7 cellular contexts compared by ENCODE assay signal in the genomic region with DNA sequence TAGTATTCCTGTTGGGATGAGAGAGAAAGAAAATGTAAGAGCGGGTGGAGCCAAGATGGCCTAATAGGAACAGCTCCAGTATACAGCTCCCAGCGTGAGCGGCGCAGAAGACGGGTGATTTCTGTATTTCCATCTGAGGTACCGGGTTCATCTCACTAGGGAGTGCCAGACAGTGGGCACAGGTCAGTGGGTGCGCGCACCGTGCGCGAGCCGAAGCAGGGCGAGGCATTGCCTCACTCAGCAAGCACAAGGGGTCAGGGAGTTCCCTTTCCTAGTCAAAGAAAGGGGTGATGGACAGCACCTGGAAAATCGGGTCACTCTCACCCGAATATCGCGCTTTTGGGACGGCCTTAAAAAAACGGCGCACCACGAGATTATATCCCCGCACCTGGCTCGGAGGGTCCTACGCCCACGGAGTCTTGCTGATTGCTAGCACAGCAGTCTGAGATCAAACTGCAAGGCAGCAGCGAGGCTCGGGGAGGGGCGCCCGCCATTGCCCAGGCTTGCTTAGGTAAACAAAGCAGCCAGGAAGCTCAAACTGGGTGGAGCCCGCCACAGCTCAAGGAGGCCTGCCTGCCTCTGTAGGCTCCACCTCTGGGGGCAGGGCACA.
A peak's percentile ranks its signal among the peaks of the same experiment; 100 is the strongest.
DNase-seq lines count a peak whose midpoint lies in the region; ATAC-seq, FAIRE-seq and TF ChIP-seq lines count a peak whose summit lies in the region.
"Not testable (repeated sequence)": the region's sequence is repeated elsewhere in the genome, so short reads cannot be mapped to it uniquely, and the experiment has no call there.

No MANE protein-coding gene starts in this region.

- not testable (repeated sequence) for H3K36me3 ChIP-seq in esophagus (ENCODE audit: control insufficient read depth in 2 of 2, insufficient read depth in 2 of 2, low read length in 1 of 2); sigmoid colon

- not testable (repeated sequence) for TF ChIP-seq POLR2A in GM12891 (IDR thresholded peaks at IDR 0.05; ENCODE audit: low read depth, low read length); sigmoid colon (IDR thresholded peaks at IDR 0.05)

- intact Hi-C loops in left colon (cut with DNase I, micrococcal nuclease); sigmoid colon (cut with DNase I): not testable (repeated sequence)

- peaks cover 23% of the 10 kb centered on the region for H3K36me3 Mint-ChIP-seq in WTC11
- H3K36me3 Mint-ChIP-seq in activated naive CD8-positive, alpha-beta T cell, result not testable (repeated sequence)

- H3K4me3 Mint-ChIP-seq in WTC11, result peak overlapping the region; percentile 81
- H3K4me3 Mint-ChIP-seq in activated naive CD8-positive, alpha-beta T cell, result peak overlapping the region; percentile 82

- peak overlapping the region; percentile 41 to 49 for H3K4me3 ChIP-seq in esophagus (ENCODE audit: low read depth in 1 of 2, low read length in 2 of 2)
- peak overlapping the region in 3 of 4 donors; percentile 25 to 35 (median 30) for H3K4me3 ChIP-seq in sigmoid colon

- DNase-seq in GM12891 (ENCODE audit: insufficient read length, low spot score); sigmoid colon: not testable (repeated sequence)
- DNase-seq in NCI-H2196 treated with DMSO at 0.1 percent for 48 hours (lab: John Stamatoyannopoulos, UW; ENCODE audit: unreplicated experiment) (peak; percentile 0), WTC11 (ENCODE audit: low spot score) (peak; percentile 26), left colon (peak; percentile 61 to 62)

- TF ChIP-seq EP300 in sigmoid colon (IDR thresholded peaks at IDR 0.05), result not testable (repeated sequence)

- POLR2A ChIA-PET in WTC11 (lab: Charles Lee), result not testable (repeated sequence)

- not testable (repeated sequence) for H3K4me1 ChIP-seq in esophagus (ENCODE audit: control insufficient read depth in 2 of 2, insufficient read depth in 2 of 2, low read length in 1 of 2); sigmoid colon

- ATAC-seq in WTC11, result peak; percentile 80
- peak; percentile 85 for ATAC-seq in left colon

- H3K27me3 ChIP-seq in esophagus (ENCODE audit: control insufficient read depth in 1 of 2, insufficient read depth in 2 of 2, low read length in 2 of 2); sigmoid colon: not testable (repeated sequence)

- H3K27ac ChIP-seq in esophagus (ENCODE audit: low read depth in 2 of 2, low read length in 1 of 2) (peak overlapping the region; percentile 49 to 88), sigmoid colon (peak overlapping the region in 2 of 4 donors; percentile 21 to 57)

- CTCF ChIA-PET in WTC11 (lab: Charles Lee), result not testable (repeated sequence)

- H3K9me3 Mint-ChIP-seq in WTC11, result peaks cover 21% of the 10 kb centered on the region
- not testable (repeated sequence) for H3K9me3 Mint-ChIP-seq in activated naive CD8-positive, alpha-beta T cell (ENCODE audit: low read depth)

- H3K27ac Mint-ChIP-seq in WTC11, result peak overlapping the region; percentile 97
- peak overlapping the region; percentile 62 for H3K27ac Mint-ChIP-seq in activated naive CD8-positive, alpha-beta T cell

- not testable (repeated sequence) for TF ChIP-seq CTCF in WTC11 (IDR thresholded peaks at IDR 0.05); sigmoid colon (IDR thresholded peaks at IDR 0.05)

- H3K4me1 Mint-ChIP-seq in WTC11, result peaks cover 13% of the 10 kb centered on the region
- not testable (repeated sequence) for H3K4me1 Mint-ChIP-seq in activated naive CD8-positive, alpha-beta T cell (ENCODE audit: low read depth)

- 38 to 56% methylated on average over 26 to 30 of the region's 30 CpGs for WGBS in esophagus, 2 donors
- 15 to 58% methylated on average over 30 of the region's 30 CpGs for WGBS in sigmoid colon, 2 donors

- peak; percentile 28 for FAIRE-seq in GM12891 (lab: Jason Lieb, UNC)

- H3K9me3 ChIP-seq in esophagus (ENCODE audit: control insufficient read depth in 2 of 2, insufficient read depth in 1 of 2, low read depth in 1 of 2, low read length in 1 of 2); sigmoid colon: not testable (repeated sequence)

- H3K27me3 Mint-ChIP-seq in WTC11 (ENCODE audit: low read depth); activated naive CD8-positive, alpha-beta T cell: not testable (repeated sequence)

TF ChIP-seq in WTC11, 78 proteins besides CTCF, POLR2A, EP300 and RAD21:
- 0 out of 2 replicates have a peak, but pooled peaks have one; percentile 17 for TF ChIP-seq FOXK1 (CRISPR knock-in tag; IDR thresholded peaks at IDR 0.05)
